1 cellular context compared by ENCODE assay signal in genomic region chr2:39124000-39124769, GRCh38.
TF ChIP-seq lines count a peak whose summit lies in the region.

No MANE protein-coding gene starts in this region.

TF ChIP-seq in WTC11, 78 proteins besides CTCF, POLR2A, EP300 and RAD21 (continued from another document and continues in another):
- TF ChIP-seq USF2 (CRISPR knock-in tag; IDR thresholded peaks at IDR 0.05) (peak; percentile 71), SP1 (CRISPR knock-in tag; conservative IDR thresholded peaks at IDR 0.05) (peak; percentile 90), HMGXB4 (CRISPR knock-in tag; IDR thresholded peaks at IDR 0.05) (peak; percentile 84), ZBTB21 (CRISPR knock-in tag; IDR thresholded peaks at IDR 0.05; ENCODE audit: borderline replicate concordance) (peak; percentile 83; the same call in 1 of the 2 replicates), SOX15 (CRISPR knock-in tag; IDR thresholded peaks at IDR 0.05) (no peak), NR3C1 (CRISPR knock-in tag; conservative IDR thresholded peaks at IDR 0.05; ENCODE audit: low read depth) (no peak), ZNF232 (CRISPR knock-in tag; IDR thresholded peaks at IDR 0.05) (peak; percentile 56; the same call in 1 of the 2 replicates), ETV6 (CRISPR knock-in tag; IDR thresholded peaks at IDR 0.05) (peak; percentile 96), HMGA2 (CRISPR knock-in tag; IDR thresholded peaks at IDR 0.05) (no peak), ELF4 (CRISPR knock-in tag; IDR thresholded peaks at IDR 0.05; ENCODE audit: low read depth) (no peak), PRDM15 (CRISPR knock-in tag; IDR thresholded peaks at IDR 0.05) (no peak), ATF1 (CRISPR knock-in tag; IDR thresholded peaks at IDR 0.05) (no peak), ATF2 (CRISPR knock-in tag; IDR thresholded peaks at IDR 0.05; ENCODE audit: borderline replicate concordance, low read depth) (no peak), MLX (CRISPR knock-in tag; IDR thresholded peaks at IDR 0.05) (no peak), JAZF1 (CRISPR knock-in tag; IDR thresholded peaks at IDR 0.05) (no peak), ZNF138 (CRISPR knock-in tag; conservative IDR thresholded peaks at IDR 0.05) (no peak), AFF4 (CRISPR knock-in tag; IDR thresholded peaks at IDR 0.05; ENCODE audit: borderline replicate concordance) (peak; percentile 93; the same call in 1 of the 2 replicates), SMAD4 (CRISPR knock-in tag; IDR thresholded peaks at IDR 0.05) (no peak; the same call in 1 of the 2 replicates), FOXP4 (CRISPR knock-in tag; IDR thresholded peaks at IDR 0.05) (peak; percentile 94), MYBL2 (CRISPR knock-in tag; IDR thresholded peaks at IDR 0.05) (peak; percentile 78), ZNF512 (CRISPR knock-in tag; IDR thresholded peaks at IDR 0.05; ENCODE audit: borderline replicate concordance) (no peak), CREM (CRISPR knock-in tag; IDR thresholded peaks at IDR 0.05) (peak; percentile 97), E2F5 (CRISPR knock-in tag; IDR thresholded peaks at IDR 0.05) (peak; percentile 79; the same call in 1 of the 2 replicates), TP53 (CRISPR knock-in tag; IDR thresholded peaks at IDR 0.05) (no peak), IRF2 (CRISPR knock-in tag; IDR thresholded peaks at IDR 0.05; ENCODE audit: borderline replicate concordance, low read depth) (no peak), CBFB (CRISPR knock-in tag; IDR thresholded peaks at IDR 0.05; ENCODE audit: low read depth) (peak; percentile 87; the same call in 1 of the 2 replicates), TEAD1 (CRISPR knock-in tag; IDR thresholded peaks at IDR 0.05) (peak; percentile 92), E2F1 (CRISPR knock-in tag; IDR thresholded peaks at IDR 0.05) (0 out of 2 replicates have a peak, but pooled peaks have one; percentile 34), TEAD4 (CRISPR knock-in tag; IDR thresholded peaks at IDR 0.05) (peak; percentile 12; the same call in 1 of the 2 replicates), ATF3 (CRISPR knock-in tag; conservative IDR thresholded peaks at IDR 0.05) (no peak), ZNF263 (CRISPR knock-in tag; IDR thresholded peaks at IDR 0.05; ENCODE audit: low read depth) (no peak), RORB (CRISPR knock-in tag; IDR thresholded peaks at IDR 0.05) (no peak), CREB1 (CRISPR knock-in tag; IDR thresholded peaks at IDR 0.05) (peak; percentile 94), SMAD3 (CRISPR knock-in tag; IDR thresholded peaks at IDR 0.05; ENCODE audit: borderline replicate concordance) (peak; percentile 87), NFATC4 (CRISPR knock-in tag; IDR thresholded peaks at IDR 0.05) (no peak), OVOL2 (CRISPR knock-in tag; IDR thresholded peaks at IDR 0.05; ENCODE audit: borderline replicate concordance) (no peak), GABPB1 (CRISPR knock-in tag; IDR thresholded peaks at IDR 0.05) (peak; percentile 92), NFE2L1 (CRISPR knock-in tag; IDR thresholded peaks at IDR 0.05) (peak; percentile 69; the same call in 1 of the 2 replicates), TCF7 (CRISPR knock-in tag; IDR thresholded peaks at IDR 0.05; ENCODE audit: low read depth) (no peak), ZNF396 (CRISPR knock-in tag; IDR thresholded peaks at IDR 0.05; ENCODE audit: borderline replicate concordance) (no peak), ZNF416 (CRISPR knock-in tag; IDR thresholded peaks at IDR 0.05) (no peak), FOXK1 (CRISPR knock-in tag; IDR thresholded peaks at IDR 0.05) (peak; percentile 92), GTF2I (CRISPR knock-in tag; conservative IDR thresholded peaks at IDR 0.05) (no peak)
